ENCODE assay signal across 26 cellular contexts in the genomic region with DNA sequence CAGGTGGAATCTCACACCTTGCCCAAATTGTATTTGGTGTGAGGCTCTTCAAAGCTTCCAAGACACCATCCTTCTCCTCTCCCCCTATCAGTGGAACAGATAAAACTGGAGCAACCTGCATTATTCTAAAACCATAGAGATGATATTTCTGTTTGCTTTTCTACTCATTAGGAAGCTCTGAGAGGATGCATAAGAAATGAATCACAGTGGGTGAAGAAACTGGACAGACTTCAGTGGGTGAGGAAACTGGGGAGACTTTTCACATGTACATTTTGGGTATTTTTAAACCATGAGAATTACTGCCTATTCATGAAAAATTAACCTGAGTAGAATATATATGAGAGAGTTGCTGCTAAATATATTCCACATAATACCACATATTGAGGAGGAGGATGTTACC. TPM values are rescaled to one million over a fixed set of nuclear protein-coding genes. Genes with fewer than 3 reads are reported as not detected.
"Had no signal": no experiment of that assay in that cellular context is flagged by ENCODE, and none has a peak within 500 bp of the region (broad histone marks: within the 10 kb centered on the region; RNA-seq: fewer than 3 reads in every experiment).

No MANE protein-coding gene starts in this region.

- H3K4me1 ChIP-seq: parathyroid adenoma, psoas muscle had no signal

- H3K9ac ChIP-seq: parathyroid adenoma had no signal

- H3K4me3 ChIP-seq: coronary artery, dorsolateral prefrontal cortex, esophagus muscularis mucosa, heart left ventricle, psoas muscle, spleen, tibial nerve had no signal

- H3K79me2 ChIP-seq: parathyroid adenoma had no signal

- H3K9me3 ChIP-seq: esophagus muscularis mucosa, heart left ventricle, psoas muscle had no signal

- H3K36me3 ChIP-seq: brain microvascular endothelial cell, esophagus muscularis mucosa, spleen had no signal

- H3K27ac ChIP-seq: brain microvascular endothelial cell, coronary artery, dorsolateral prefrontal cortex, esophagus muscularis mucosa, parathyroid adenoma, psoas muscle, spleen, tibial nerve had no signal

- H2AFZ ChIP-seq: parathyroid adenoma had no signal

- DNase-seq: activated CD4-positive, alpha-beta T cell treated with anti-CD3 and anti-CD28 coated beads for 4 hours; activated CD4-positive, alpha-beta T cell treated with anti-CD3 and anti-CD28 coated beads, Interleukin-2, amount 50 U/mL, for 4 hours; activated CD4-positive, CD25-positive, alpha-beta regulatory T cell; activated naive CD4-positive, alpha-beta T cell; activated T-cell treated with anti-CD3 and anti-CD28 coated beads for 4 hours; activated T-cell treated with anti-CD3 and anti-CD28 coated beads, Interleukin-2, amount 50 U/mL, for 72 hours; amniotic stem cell; brain microvascular endothelial cell; dorsolateral prefrontal cortex; effector memory CD8-positive, alpha-beta T cell; heart left ventricle; naive thymus-derived CD8-positive, alpha-beta T cell; nucleus accumbens; psoas muscle; spleen; stimulated activated naive CD4-positive, alpha-beta T cell treated with Interleukin-2 at 50 U/mL for 16 hours; T-helper 1 cell had no signal

- ATAC-seq: activated T-cell treated with anti-CD3 and anti-CD28 coated beads, Interleukin-2, amount 50 U/mL, for 72 hours; effector memory CD8-positive, alpha-beta T cell; heart left ventricle; naive thymus-derived CD8-positive, alpha-beta T cell; psoas muscle had no signal

RNA-seq across cellular contexts. Expression of a gene that starts 16.4 kb away (rescaled TPM):
- total RNA-seq: activated T-cell treated with anti-CD3 and anti-CD28 coated beads, Interleukin-2, amount 50 U/mL, for 72 hours; astrocyte; cerebellum; kidney epithelial cell; naive thymus-derived CD8-positive, alpha-beta T cell; neural crest cell; temporal lobe had no signal
- polyA plus RNA-seq: naive thymus-derived CD8-positive, alpha-beta T cell had no signal
